Comparison of ENCODE assay signal across 1 cellular context in the genomic region with DNA sequence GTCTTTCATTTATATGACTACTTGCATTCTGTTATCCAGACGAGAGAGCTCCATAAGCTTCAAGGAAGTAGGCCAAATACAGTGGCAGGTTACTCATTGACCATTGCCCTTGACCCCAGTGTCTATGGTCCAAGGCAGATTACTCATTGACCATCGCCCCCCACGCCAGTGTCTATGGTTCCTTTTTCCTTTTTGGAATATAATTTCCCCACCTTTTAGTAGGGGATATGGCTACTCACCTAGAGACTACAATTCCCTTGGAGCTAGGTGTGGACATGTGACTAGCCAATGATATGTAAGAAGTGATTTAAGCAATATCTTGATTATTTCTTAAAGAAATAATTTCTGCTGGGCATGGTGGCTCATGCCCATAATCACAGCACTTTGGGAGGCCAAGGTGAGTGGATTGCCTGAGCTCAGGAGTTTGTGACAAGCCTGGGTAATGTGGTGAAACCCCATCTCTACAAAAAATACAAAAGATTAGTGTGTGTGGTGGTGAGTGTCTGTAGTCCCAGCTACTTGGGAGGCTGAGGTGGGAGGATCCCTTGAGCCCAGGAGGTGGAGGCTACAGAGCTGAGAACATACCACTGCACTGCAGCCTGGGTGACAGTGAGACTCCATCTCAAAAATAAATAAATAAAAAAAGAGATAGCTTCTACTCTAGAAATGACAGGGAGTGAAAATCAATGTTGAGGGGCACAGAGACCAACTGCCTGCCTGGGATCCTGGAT.
A peak's percentile ranks its signal among the peaks of the same experiment; 100 is the strongest.
TF ChIP-seq lines count a peak whose summit lies in the region.

No MANE protein-coding gene starts in this region.

TF ChIP-seq in HepG2, 621 proteins besides CTCF, POLR2A, EP300 and RAD21 (continues in another document):
- TF ChIP-seq HNRNPUL1 (IDR thresholded peaks at IDR 0.05; ENCODE audit: low read depth, low read length) (peak; percentile 95), KDM6A (CRISPR knock-in tag; IDR thresholded peaks at IDR 0.05; ENCODE audit: low read depth) (peak; percentile 81), NR2C2 (CRISPR knock-in tag; IDR thresholded peaks at IDR 0.05; ENCODE audit: borderline replicate concordance) (peak; percentile 74), MED1 (CRISPR knock-in tag; IDR thresholded peaks at IDR 0.05) (peak; percentile 59; the same call in 1 of the 2 replicates), RCOR2 (CRISPR knock-in tag; IDR thresholded peaks at IDR 0.05) (0 out of 2 replicates have a peak, but pooled peaks have one; percentile 38), ZNF264 (CRISPR knock-in tag; IDR thresholded peaks at IDR 0.05) (no peak), SKIL (CRISPR knock-in tag; IDR thresholded peaks at IDR 0.05; ENCODE audit: borderline replicate concordance) (peak; percentile 49; the same call in 1 of the 2 replicates), SRF (IDR thresholded peaks at IDR 0.05; ENCODE audit: low read depth, low read length) (0 out of 2 replicates have a peak, but pooled peaks have one; percentile 17), SMAD3 (CRISPR knock-in tag; IDR thresholded peaks at IDR 0.05) (no peak), ZFP41 (CRISPR knock-in tag; IDR thresholded peaks at IDR 0.05; ENCODE audit: borderline replicate concordance) (no peak), GFI1 (CRISPR knock-in tag; IDR thresholded peaks at IDR 0.05; ENCODE audit: borderline replicate concordance) (0 out of 2 replicates have a peak, but pooled peaks have one; percentile 21), NFIC (IDR thresholded peaks at IDR 0.05; ENCODE audit: low read length) (peak; percentile 39; the same call in 1 of the 2 replicates), ELF1 (CRISPR knock-in tag; IDR thresholded peaks at IDR 0.05) (peak; percentile 34; the same call in 1 of the 2 replicates), ZNF121 (CRISPR knock-in tag; IDR thresholded peaks at IDR 0.05) (no peak), ZIK1 (CRISPR knock-in tag; IDR thresholded peaks at IDR 0.05; ENCODE audit: borderline replicate concordance, low read depth) (no peak), CREM (IDR thresholded peaks at IDR 0.05) (peak; percentile 48; the same call in 1 of the 2 replicates), CREM (CRISPR knock-in tag; IDR thresholded peaks at IDR 0.05) (no peak), SSRP1 (CRISPR knock-in tag; IDR thresholded peaks at IDR 0.05) (peak; percentile 71; the same call in 1 of the 2 replicates), FOXK1 (CRISPR knock-in tag; IDR thresholded peaks at IDR 0.05; ENCODE audit: borderline replicate concordance, low read depth) (0 out of 2 replicates have a peak, but pooled peaks have one; percentile 18), HNF4G (IDR thresholded peaks at IDR 0.05; ENCODE audit: borderline replicate concordance, low read depth, low read length) (peak; percentile 69), HNF4G (CRISPR knock-in tag; IDR thresholded peaks at IDR 0.05; ENCODE audit: borderline replicate concordance, low read depth) (no peak), ZNF101 (CRISPR knock-in tag; IDR thresholded peaks at IDR 0.05; ENCODE audit: borderline replicate concordance, low read depth) (no peak), ELF3 (CRISPR knock-in tag; IDR thresholded peaks at IDR 0.05) (peak; percentile 99), ZNF292 (CRISPR knock-in tag; IDR thresholded peaks at IDR 0.05; ENCODE audit: borderline replicate concordance, low read depth) (peak; percentile 19; the same call in 1 of the 2 replicates), REPIN1 (CRISPR knock-in tag; IDR thresholded peaks at IDR 0.05; ENCODE audit: borderline replicate concordance, low read depth) (peak; percentile 48; the same call in 1 of the 2 replicates), HOMEZ (CRISPR knock-in tag; IDR thresholded peaks at IDR 0.05; ENCODE audit: low read depth) (peak; percentile 59; the same call in 1 of the 2 replicates), HHEX (CRISPR knock-in tag; IDR thresholded peaks at IDR 0.05) (peak; percentile 55; the same call in 1 of the 2 replicates), ATRX (CRISPR knock-in tag; IDR thresholded peaks at IDR 0.05; ENCODE audit: borderline replicate concordance) (no peak), NR2F6 (IDR thresholded peaks at IDR 0.05) (peak; percentile 94), NR2F6 (CRISPR knock-in tag; IDR thresholded peaks at IDR 0.05) (peak; percentile 94), ATF4 (CRISPR knock-in tag; IDR thresholded peaks at IDR 0.05) (no peak), FOSL2 (CRISPR knock-in tag; IDR thresholded peaks at IDR 0.05) (peak; percentile 87), NR2F1 (CRISPR knock-in tag; IDR thresholded peaks at IDR 0.05) (peak; percentile 71 to 81), CEBPG (CRISPR knock-in tag; IDR thresholded peaks at IDR 0.05) (0 out of 2 replicates have a peak, but pooled peaks have one; percentile 22), MIER3 (CRISPR knock-in tag; IDR thresholded peaks at IDR 0.05; ENCODE audit: borderline replicate concordance) (0 out of 2 replicates have a peak, but pooled peaks have one; percentile 47)
- TF ChIP-seq, protein P1, sequence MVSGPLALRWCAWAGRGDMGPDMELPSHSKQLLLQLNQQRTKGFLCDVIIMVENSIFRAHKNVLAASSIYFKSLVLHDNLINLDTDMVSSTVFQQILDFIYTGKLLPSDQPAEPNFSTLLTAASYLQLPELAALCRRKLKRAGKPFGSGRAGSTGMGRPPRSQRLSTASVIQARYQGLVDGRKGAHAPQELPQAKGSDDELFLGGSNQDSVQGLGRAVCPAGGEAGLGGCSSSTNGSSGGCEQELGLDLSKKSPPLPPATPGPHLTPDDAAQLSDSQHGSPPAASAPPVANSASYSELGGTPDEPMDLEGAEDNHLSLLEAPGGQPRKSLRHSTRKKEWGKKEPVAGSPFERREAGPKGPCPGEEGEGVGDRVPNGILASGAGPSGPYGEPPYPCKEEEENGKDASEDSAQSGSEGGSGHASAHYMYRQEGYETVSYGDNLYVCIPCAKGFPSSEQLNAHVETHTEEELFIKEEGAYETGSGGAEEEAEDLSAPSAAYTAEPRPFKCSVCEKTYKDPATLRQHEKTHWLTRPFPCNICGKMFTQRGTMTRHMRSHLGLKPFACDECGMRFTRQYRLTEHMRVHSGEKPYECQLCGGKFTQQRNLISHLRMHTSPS (CRISPR knock-in tag; IDR thresholded peaks at IDR 0.05; ENCODE audit: low read depth), result no peak
- TF ChIP-seq, protein P2, sequence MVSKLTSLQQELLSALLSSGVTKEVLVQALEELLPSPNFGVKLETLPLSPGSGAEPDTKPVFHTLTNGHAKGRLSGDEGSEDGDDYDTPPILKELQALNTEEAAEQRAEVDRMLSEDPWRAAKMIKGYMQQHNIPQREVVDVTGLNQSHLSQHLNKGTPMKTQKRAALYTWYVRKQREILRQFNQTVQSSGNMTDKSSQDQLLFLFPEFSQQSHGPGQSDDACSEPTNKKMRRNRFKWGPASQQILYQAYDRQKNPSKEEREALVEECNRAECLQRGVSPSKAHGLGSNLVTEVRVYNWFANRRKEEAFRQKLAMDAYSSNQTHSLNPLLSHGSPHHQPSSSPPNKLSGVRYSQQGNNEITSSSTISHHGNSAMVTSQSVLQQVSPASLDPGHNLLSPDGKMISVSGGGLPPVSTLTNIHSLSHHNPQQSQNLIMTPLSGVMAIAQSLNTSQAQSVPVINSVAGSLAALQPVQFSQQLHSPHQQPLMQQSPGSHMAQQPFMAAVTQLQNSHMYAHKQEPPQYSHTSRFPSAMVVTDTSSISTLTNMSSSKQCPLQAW (CRISPR knock-in tag; IDR thresholded peaks at IDR 0.05), result peak; percentile 99
- TF ChIP-seq, protein P3, sequence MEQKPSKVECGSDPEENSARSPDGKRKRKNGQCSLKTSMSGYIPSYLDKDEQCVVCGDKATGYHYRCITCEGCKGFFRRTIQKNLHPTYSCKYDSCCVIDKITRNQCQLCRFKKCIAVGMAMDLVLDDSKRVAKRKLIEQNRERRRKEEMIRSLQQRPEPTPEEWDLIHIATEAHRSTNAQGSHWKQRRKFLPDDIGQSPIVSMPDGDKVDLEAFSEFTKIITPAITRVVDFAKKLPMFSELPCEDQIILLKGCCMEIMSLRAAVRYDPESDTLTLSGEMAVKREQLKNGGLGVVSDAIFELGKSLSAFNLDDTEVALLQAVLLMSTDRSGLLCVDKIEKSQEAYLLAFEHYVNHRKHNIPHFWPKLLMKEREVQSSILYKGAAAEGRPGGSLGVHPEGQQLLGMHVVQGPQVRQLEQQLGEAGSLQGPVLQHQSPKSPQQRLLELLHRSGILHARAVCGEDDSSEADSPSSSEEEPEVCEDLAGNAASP (CRISPR knock-in tag; IDR thresholded peaks at IDR 0.05; ENCODE audit: borderline replicate concordance), result peak; percentile 55; the same call in 1 of the 2 replicates
- TF ChIP-seq, protein P4, sequence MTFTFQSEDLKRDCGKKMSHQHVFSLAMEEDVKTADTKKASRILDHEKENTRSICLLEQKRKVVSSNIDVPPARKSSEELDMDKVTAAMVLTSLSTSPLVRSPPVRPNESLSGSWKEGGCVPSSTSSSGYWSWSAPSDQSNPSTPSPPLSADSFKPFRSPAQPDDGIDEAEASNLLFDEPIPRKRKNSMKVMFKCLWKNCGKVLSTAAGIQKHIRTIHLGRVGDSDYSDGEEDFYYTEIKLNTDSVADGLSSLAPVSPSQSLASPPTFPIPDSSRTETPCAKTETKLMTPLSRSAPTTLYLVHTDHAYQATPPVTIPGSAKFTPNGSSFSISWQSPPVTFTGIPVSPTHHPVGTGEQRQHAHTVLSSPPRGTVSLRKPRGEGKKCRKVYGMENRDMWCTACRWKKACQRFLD (CRISPR knock-in tag; IDR thresholded peaks at IDR 0.05; ENCODE audit: borderline replicate concordance), result no peak
- TF ChIP-seq, protein P5, sequence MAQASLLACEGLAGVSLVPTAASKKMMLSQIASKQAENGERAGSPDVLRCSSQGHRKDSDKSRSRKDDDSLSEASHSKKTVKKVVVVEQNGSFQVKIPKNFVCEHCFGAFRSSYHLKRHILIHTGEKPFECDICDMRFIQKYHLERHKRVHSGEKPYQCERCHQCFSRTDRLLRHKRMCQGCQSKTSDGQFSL (CRISPR knock-in tag; IDR thresholded peaks at IDR 0.05), result peak; percentile 67; the same call in 1 of the 2 replicates
- TF ChIP-seq, protein P6, sequence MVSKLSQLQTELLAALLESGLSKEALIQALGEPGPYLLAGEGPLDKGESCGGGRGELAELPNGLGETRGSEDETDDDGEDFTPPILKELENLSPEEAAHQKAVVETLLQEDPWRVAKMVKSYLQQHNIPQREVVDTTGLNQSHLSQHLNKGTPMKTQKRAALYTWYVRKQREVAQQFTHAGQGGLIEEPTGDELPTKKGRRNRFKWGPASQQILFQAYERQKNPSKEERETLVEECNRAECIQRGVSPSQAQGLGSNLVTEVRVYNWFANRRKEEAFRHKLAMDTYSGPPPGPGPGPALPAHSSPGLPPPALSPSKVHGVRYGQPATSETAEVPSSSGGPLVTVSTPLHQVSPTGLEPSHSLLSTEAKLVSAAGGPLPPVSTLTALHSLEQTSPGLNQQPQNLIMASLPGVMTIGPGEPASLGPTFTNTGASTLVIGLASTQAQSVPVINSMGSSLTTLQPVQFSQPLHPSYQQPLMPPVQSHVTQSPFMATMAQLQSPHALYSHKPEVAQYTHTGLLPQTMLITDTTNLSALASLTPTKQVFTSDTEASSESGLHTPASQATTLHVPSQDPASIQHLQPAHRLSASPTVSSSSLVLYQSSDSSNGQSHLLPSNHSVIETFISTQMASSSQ (IDR thresholded peaks at IDR 0.05; ENCODE audit: low read depth), result peak; percentile 97
- TF ChIP-seq, protein P6 (CRISPR knock-in tag; IDR thresholded peaks at IDR 0.05; ENCODE audit: borderline replicate concordance), result peak; percentile 99
- TF ChIP-seq, protein P7, sequence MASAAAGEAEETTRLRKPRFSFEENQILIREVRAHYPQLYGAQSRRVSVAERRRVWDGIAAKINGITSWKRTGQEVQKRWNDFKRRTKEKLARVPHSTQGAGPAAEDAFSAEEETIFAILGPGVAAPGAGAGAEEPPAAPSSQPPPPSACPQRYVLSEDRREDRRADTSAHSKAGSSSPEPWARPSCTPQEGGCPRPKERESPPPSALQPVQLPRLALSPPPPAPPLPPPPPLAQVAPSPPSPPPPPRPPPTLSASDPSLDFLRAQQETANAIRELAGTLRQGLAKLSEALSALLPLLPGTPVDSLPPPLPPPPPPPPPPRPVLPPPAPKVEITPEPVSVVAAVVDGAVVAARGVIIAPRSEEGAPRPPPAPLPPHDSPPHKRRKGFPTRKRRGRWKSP (CRISPR knock-in tag; IDR thresholded peaks at IDR 0.05), result 0 out of 2 replicates have a peak, but pooled peaks have one; percentile 34
